18 cellular contexts compared by ENCODE assay signal in the genomic region with DNA sequence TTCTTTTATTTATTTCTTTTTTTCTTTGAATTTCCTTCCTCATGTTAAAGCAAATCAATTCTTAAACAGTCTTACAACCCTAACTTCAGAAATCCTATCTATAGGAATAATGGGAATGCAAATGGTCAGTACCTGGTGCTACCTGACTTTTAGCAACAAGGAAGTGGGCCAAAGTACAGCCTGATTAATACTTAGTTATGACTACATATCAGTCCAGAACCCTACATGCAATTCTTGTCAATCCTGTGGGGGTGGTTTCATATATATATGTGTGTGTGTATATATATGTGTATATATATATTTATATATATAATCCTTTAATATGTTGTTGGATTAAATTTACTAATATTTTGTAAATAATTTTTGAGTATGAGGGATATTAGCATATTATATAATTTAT.
"Had no signal": no experiment of that assay in that cellular context is flagged by ENCODE, and none has a peak within 500 bp of the region (broad histone marks: within the 10 kb centered on the region; RNA-seq: fewer than 3 reads in every experiment).

No MANE protein-coding gene starts in this region.

- H3K27ac ChIP-seq: colonic mucosa, epithelial cell of prostate, esophagus squamous epithelium, gastrocnemius medialis, heart right ventricle, left lung, lower lobe of right lung had no signal

- H3K27me3 ChIP-seq: colonic mucosa, esophagus squamous epithelium, gastrocnemius medialis, heart right ventricle, left lung had no signal

- H3K4me1 ChIP-seq: colonic mucosa, esophagus squamous epithelium, gastrocnemius medialis, heart right ventricle, left lung, lower lobe of right lung had no signal

- H3K4me3 ChIP-seq: colonic mucosa, esophagus squamous epithelium, gastrocnemius medialis, heart right ventricle, left lung, lower lobe of right lung, mucosa of descending colon had no signal

- FAIRE-seq: endometrium, islet of Langerhans, keratinocyte had no signal

- DNase-seq: cortex of kidney, esophagus squamous epithelium, foreskin fibroblast, foreskin melanocyte, gastrocnemius medialis, glutamatergic neuron, heart right ventricle, left cardiac atrium, left lung, left ventricle myocardium superior, lower lobe of right lung, mesenchymal stem cell had no signal

- H3K36me3 ChIP-seq: colonic mucosa, esophagus squamous epithelium, gastrocnemius medialis, heart right ventricle, left lung, lower lobe of right lung had no signal

- H3K9me3 ChIP-seq: colonic mucosa, esophagus squamous epithelium, gastrocnemius medialis, heart right ventricle, left lung, lower lobe of right lung, mucosa of descending colon had no signal
